ENCODE assay signal across 8 cellular contexts in genomic region chr22:25447689-25448434, GRCh38.
A peak's percentile ranks its signal among the peaks of the same experiment; 100 is the strongest.
DNase-seq lines count a peak whose midpoint lies in the region; ATAC-seq, FAIRE-seq and TF ChIP-seq lines count a peak whose summit lies in the region.

No MANE protein-coding gene starts in this region.

- no peaks in the 10 kb centered on the region for H3K9me3 ChIP-seq in kidney (ENCODE audit: control insufficient read depth in 1 of 2, low read length in 2 of 2)

- peak; percentile 85 for TF ChIP-seq POLR2A in GM18526 (IDR thresholded peaks at IDR 0.05; ENCODE audit: extremely low read depth, insufficient read length)

- peak; percentile 71 for DNase-seq in ACHN
- DNase-seq in NCI-H345 (lab: John Stamatoyannopoulos, UW), result peak; percentile 82
- DNase-seq in activated CD4-positive, CD25-positive, alpha-beta regulatory T cell treated with anti-CD3 and anti-CD28 coated beads, Interleukin-2, amount 50 U/mL, for 16 hours (ENCODE audit: low read depth, low spot score), result peak; percentile 90
- DNase-seq in cerebellar cortex (ENCODE audit: low spot score), result peak; percentile 90
- DNase-seq in kidney, result peak; percentile 95
- peak; percentile 94 for DNase-seq in stimulated activated CD4-positive, alpha-beta T cell treated with anti-CD3 and anti-CD28 coated beads, Interleukin-15, amount 100 ng/mL, for 24 hours

- no peak for FAIRE-seq in kidney (lab: Jason Lieb, UNC)

- in situ Hi-C loops in ACHN (cut with HindIII; ENCODE audit: low pct_ligation_motif_present, low pct_unique_long_range_greater_than_20kb, low sequenced_read_pairs), result no loop called here

- TF ChIP-seq CTCF in kidney (IDR thresholded peaks at IDR 0.05; ENCODE audit: borderline replicate concordance, extremely low read depth, insufficient read depth), result peak; percentile 97

- peaks cover 0 to 5% of the 10 kb centered on the region in 2 donors for H3K4me1 ChIP-seq in kidney (ENCODE audit: control insufficient read depth in 1 of 2, insufficient read depth in 1 of 2, low read depth in 1 of 2, low read length in 2 of 2)

- intact Hi-C loops in kidney (cut with DNase I), result no loop called here

- peak overlapping the region; percentile 74 to 82 for H3K9ac ChIP-seq in kidney (ENCODE audit: low read length in 2 of 2)

- peak; percentile 84 for ATAC-seq in HG03108 (IDR thresholded peaks at IDR 0.05; ENCODE audit: unreplicated experiment)

- H3K27ac ChIP-seq in kidney (ENCODE audit: low read depth in 2 of 2, low read length in 2 of 2), result peak overlapping the region in 1 of 2 donors; percentile 19

- H3K4me3 ChIP-seq in kidney (ENCODE audit: low read length in 2 of 2), result peak overlapping the region; percentile 74 to 88

- no peaks in the 10 kb centered on the region for H3K36me3 ChIP-seq in kidney (ENCODE audit: control insufficient read depth in 1 of 2, insufficient read depth in 2 of 2, low read length in 2 of 2)
